In genomic region chr7:135077642-135078041, GRCh38 we compare ENCODE assay signal across 13 cellular contexts.
A peak's percentile ranks its signal among the peaks of the same experiment; 100 is the strongest.
DNase-seq lines count a peak whose midpoint lies in the region; ATAC-seq, FAIRE-seq and TF ChIP-seq lines count a peak whose summit lies in the region.
"Had no signal": no experiment of that assay in that cellular context is flagged by ENCODE, and none has a peak within 500 bp of the region (broad histone marks: within the 10 kb centered on the region; RNA-seq: fewer than 3 reads in every experiment).

No MANE protein-coding gene starts in this region.

- no peak for TF ChIP-seq RAD21 in K562 (CRISPR knock-in tag; conservative IDR thresholded peaks at IDR 0.05 in 1 of 2, IDR thresholded peaks at IDR 0.05 in 1 of 2)

- H2AK5ac ChIP-seq in mesendoderm (ENCODE audit: low read length), result no peak overlapping the region

- no peak for TF ChIP-seq POLR2A in K562 (conservative IDR thresholded peaks at IDR 0.05)

- H2BK5ac ChIP-seq in mesendoderm (ENCODE audit: low read length), result no peak overlapping the region

- H3K56ac ChIP-seq in mesendoderm (ENCODE audit: low read length), result no peak overlapping the region

- H2BK120ac ChIP-seq in mesendoderm (ENCODE audit: low read depth, low read length), result no peak overlapping the region

- 2% methylated on average over 7 of the region's 7 CpGs for WGBS in K562 (ENCODE audit: insufficient coverage, low coverage, missing lambda C conversion rate)
- whole genome bisulfite sequencing in mesendoderm (ENCODE audit: extremely low coverage, insufficient coverage, low lambda C conversion rate), result no CpG with 5 or more reads among the region's 7 CpGs

- no peaks in the 10 kb centered on the region for H4K20me1 ChIP-seq in GM23338 (replicated peaks; ENCODE audit: insufficient read depth)
- H4K20me1 ChIP-seq in K562 (replicated peaks; ENCODE audit: control insufficient read depth, insufficient read depth, low read length), result no peaks in the 10 kb centered on the region
- H4K20me1 ChIP-seq: BLaER1 treated with 17β-estradiol and CSF1 and Interleukin-3, amounts not matched to agents 10 nM and 100 nM had no signal

- H3K9me2 ChIP-seq in GM23338 (ENCODE audit: insufficient read depth), result no peaks in the 10 kb centered on the region

- intact Hi-C loops in K562 (cut with micrococcal nuclease), result no loop called here
- intact Hi-C loops in left cardiac atrium (cut with DNase I), result no loop called here

- H3K79me1 ChIP-seq in mesendoderm (ENCODE audit: low read length), result no peaks in the 10 kb centered on the region

- no peaks in the 10 kb centered on the region for H3K9me3 ChIP-seq in K562 (replicated peaks; ENCODE audit: control insufficient read depth, insufficient read depth, low read depth, low read length)

- in situ Hi-C loops in K562 (cut with MboI), result no loop called here

- ATAC-seq in GM23338, result peak; percentile 48
- peak; percentile 77 for ATAC-seq in K562
- ATAC-seq in left cardiac atrium, result no peak
- no peak for ATAC-seq in T-cell (replicated peaks in 1 of 4)

- BruUV-seq in K562 (replicated peaks; lab: Mats Ljungman, UMichigan), result no TSS peak

- H3K9me1 ChIP-seq in K562 (ENCODE audit: control insufficient read depth, insufficient read depth, low read length), result no peaks in the 10 kb centered on the region

- CTCF ChIA-PET in K562 (lab: Yijun Ruan, JAX; ENCODE audit: low intra/inter-chr PET ratio), result no interaction called here
- CTCF ChIA-PET in activated naive CD4-positive, alpha-beta T cell treated with anti-CD3 and anti-CD28 coated beads, Interleukin-2, amount 10 ng/mL, durations not matched to agents 7 days and 5 days (lab: Charles Lee), result no interaction called here
- CTCF ChIA-PET in T-cell (lab: Charles Lee), result no interaction called here

- H3K9ac ChIP-seq in K562 (ENCODE audit: insufficient read depth in 1 of 2, low read depth in 2 of 2, low read length in 2 of 2) (no peak overlapping the region), mesendoderm (ENCODE audit: low read length) (no peak overlapping the region)
- H3K9ac ChIP-seq: BLaER1 treated with 17β-estradiol and CSF1 and Interleukin-3, amounts not matched to agents 10 nM and 100 nM had no signal

- DNase-seq in GM23338 (ENCODE audit: low spot score) (peak; percentile 51), NCI-H2227 treated with DMSO at 0.1 percent for 48 hours (lab: John Stamatoyannopoulos, UW) (peak; percentile 26), K562 (ENCODE audit: extremely low read depth in 1 of 4, low spot score in 3 of 4) (peak in 1 of 4 experiments; percentile 14), mesendoderm (peak; percentile 24), left cardiac atrium (no peak), T-cell (no peak)
- DNase-seq in activated naive CD4-positive, alpha-beta T cell treated with anti-CD3 and anti-CD28 coated beads, Interleukin-2, amount 10 ng/mL, durations not matched to agents 7 days and 5 days, result no peak
- DNase-seq: 8988T; CD4-positive, CD25-positive, alpha-beta regulatory T cell; DMS53 had no signal

- H3K27me3 Mint-ChIP-seq in GM23338 (ENCODE audit: insufficient read depth, low read depth, poor library complexity) (peaks cover 4% of the 10 kb centered on the region), T-cell (no peaks in the 10 kb centered on the region)
- H3K27me3 Mint-ChIP-seq in activated naive CD4-positive, alpha-beta T cell treated with anti-CD3 and anti-CD28 coated beads, Interleukin-2, amount 10 ng/mL, durations not matched to agents 7 days and 5 days, result no peaks in the 10 kb centered on the region
- H3K27me3 Mint-ChIP-seq: CD4-positive, CD25-positive, alpha-beta regulatory T cell had no signal

- peaks cover 35% of the 10 kb centered on the region for H3K4me1 ChIP-seq in GM23338 (ENCODE audit: insufficient read depth)
- H3K4me1 ChIP-seq in K562 (replicated peaks in 1 of 2; ENCODE audit: control insufficient read depth in 2 of 2, insufficient read depth in 2 of 2, low read length in 2 of 2), result no peaks in the 10 kb centered on the region
- H3K4me1 ChIP-seq in mesendoderm (ENCODE audit: control insufficient read depth, low read depth, low read length), result no peaks in the 10 kb centered on the region
- H3K4me1 ChIP-seq: BLaER1 treated with 17β-estradiol and CSF1 and Interleukin-3, amounts not matched to agents 10 nM and 100 nM had no signal

- H3K4me1 Mint-ChIP-seq in GM23338 (peaks cover 32% of the 10 kb centered on the region), T-cell (no peaks in the 10 kb centered on the region)
- no peaks in the 10 kb centered on the region for H3K4me1 Mint-ChIP-seq in activated naive CD4-positive, alpha-beta T cell treated with anti-CD3 and anti-CD28 coated beads, Interleukin-2, amount 10 ng/mL, durations not matched to agents 7 days and 5 days
- H3K4me1 Mint-ChIP-seq: CD4-positive, CD25-positive, alpha-beta regulatory T cell had no signal

- H3K4me3 Mint-ChIP-seq in GM23338 (peak overlapping the region; percentile 24; the same call in 1 of the 3 replicates), T-cell (no peak overlapping the region)
- H3K4me3 Mint-ChIP-seq in activated naive CD4-positive, alpha-beta T cell treated with anti-CD3 and anti-CD28 coated beads, Interleukin-2, amount 10 ng/mL, durations not matched to agents 7 days and 5 days, result no peak overlapping the region
- H3K4me3 Mint-ChIP-seq: CD4-positive, CD25-positive, alpha-beta regulatory T cell had no signal

- no peak overlapping the region for H4K8ac ChIP-seq in mesendoderm (ENCODE audit: low read depth, low read length)

- H3K4ac ChIP-seq in mesendoderm (ENCODE audit: low read depth, low read length), result no peak overlapping the region

- peak overlapping the region; percentile 69 for H3K27ac Mint-ChIP-seq in GM23338
- H3K27ac Mint-ChIP-seq in activated naive CD4-positive, alpha-beta T cell treated with anti-CD3 and anti-CD28 coated beads, Interleukin-2, amount 10 ng/mL, durations not matched to agents 7 days and 5 days, result no peak overlapping the region
- H3K27ac Mint-ChIP-seq in T-cell, result no peak overlapping the region
- H3K27ac Mint-ChIP-seq: CD4-positive, CD25-positive, alpha-beta regulatory T cell had no signal

- H3K79me2 ChIP-seq in GM23338 (replicated peaks; ENCODE audit: insufficient read depth) (no peaks in the 10 kb centered on the region), K562 (ENCODE audit: control insufficient read depth, insufficient read depth, low read length) (no peaks in the 10 kb centered on the region), mesendoderm (ENCODE audit: control insufficient read depth, insufficient read depth, low read length) (no peaks in the 10 kb centered on the region)

- peak overlapping the region; percentile 21; the same call in 1 of the 2 replicates for H3K4me3 ChIP-seq in GM23338
- H3K4me3 ChIP-seq in K562, result no peak overlapping the region
- no peak overlapping the region for H3K4me3 ChIP-seq in mesendoderm (ENCODE audit: low read length)
- H3K4me3 ChIP-seq: BLaER1 treated with 17β-estradiol and CSF1 and Interleukin-3, amounts not matched to agents 10 nM and 100 nM had no signal

- H2AFZ ChIP-seq in GM23338 (peak overlapping the region; percentile 67), K562 (ENCODE audit: low read depth, low read length) (peak overlapping the region; percentile 65; the same call in 1 of the 2 replicates)

- H3K36me3 ChIP-seq in GM23338 (ENCODE audit: insufficient read depth) (peaks cover 3% of the 10 kb centered on the region; the same call in 1 of the 2 replicates), K562 (ENCODE audit: control insufficient read depth, insufficient read depth, low read length) (no peaks in the 10 kb centered on the region), mesendoderm (ENCODE audit: control insufficient read depth, insufficient read depth, low read length) (no peaks in the 10 kb centered on the region)
- H3K36me3 ChIP-seq: BLaER1 treated with 17β-estradiol and CSF1 and Interleukin-3, amounts not matched to agents 10 nM and 100 nM had no signal

- no peak for TF ChIP-seq CTCF in GM23338 (conservative IDR thresholded peaks at IDR 0.05; ENCODE audit: low read depth in 2 of 2)
- TF ChIP-seq CTCF in K562 (IDR thresholded peaks at IDR 0.05 in 2 of 3, conservative IDR thresholded peaks at IDR 0.05 in 1 of 3; ENCODE audit: insufficient read depth in 2 of 3, low read depth in 1 of 3, low read length in 3 of 3), result no peak

- H3K27ac ChIP-seq in GM23338 (ENCODE audit: low read depth) (peak overlapping the region; percentile 71), K562 (ENCODE audit: extremely low read depth, low read depth, low read length) (no peak overlapping the region), mesendoderm (ENCODE audit: low read depth, low read length) (no peak overlapping the region)
- H3K27ac ChIP-seq: BLaER1 treated with 17β-estradiol and CSF1 and Interleukin-3, amounts not matched to agents 10 nM and 100 nM; HL-60 had no signal

- peak overlapping the region; percentile 40 for H3K4me2 ChIP-seq in GM23338
- H3K4me2 ChIP-seq in K562 (ENCODE audit: insufficient read depth, low read length), result peak overlapping the region; percentile 22
- no peak overlapping the region for H3K4me2 ChIP-seq in mesendoderm (ENCODE audit: low read length)
- H3K4me2 ChIP-seq: BLaER1 treated with 17β-estradiol and CSF1 and Interleukin-3, amounts not matched to agents 10 nM and 100 nM had no signal

- no peak overlapping the region for H4K5ac ChIP-seq in mesendoderm (ENCODE audit: low read length)

- H3K36me3 Mint-ChIP-seq in GM23338 (ENCODE audit: low read depth), result peaks cover 22% of the 10 kb centered on the region
- no peaks in the 10 kb centered on the region for H3K36me3 Mint-ChIP-seq in activated naive CD4-positive, alpha-beta T cell treated with anti-CD3 and anti-CD28 coated beads, Interleukin-2, amount 10 ng/mL, durations not matched to agents 7 days and 5 days
- H3K36me3 Mint-ChIP-seq in T-cell, result no peaks in the 10 kb centered on the region
- H3K36me3 Mint-ChIP-seq: CD4-positive, CD25-positive, alpha-beta regulatory T cell had no signal

- POLR2A ChIA-PET in K562 (lab: Yijun Ruan, JAX) (interaction anchor here (0.6 kb wide), 1 partner anchor 37 kb away, joined by 4 read pairs; no protein-coding TSS in a partner anchor), T-cell (lab: Charles Lee) (no interaction called here)

- no peak overlapping the region for H2BK15ac ChIP-seq in mesendoderm (replicated peaks; ENCODE audit: low read depth)

- TF ChIP-seq EP300 in K562 (IDR thresholded peaks at IDR 0.05; ENCODE audit: low read length), result no peak

- no peak for FAIRE-seq in K562 (lab: Jason Lieb, UNC)
- FAIRE-seq: H54 had no signal

- H3K9me3 Mint-ChIP-seq in GM23338, result peaks cover 25% of the 10 kb centered on the region
- H3K9me3 Mint-ChIP-seq in activated naive CD4-positive, alpha-beta T cell treated with anti-CD3 and anti-CD28 coated beads, Interleukin-2, amount 10 ng/mL, durations not matched to agents 7 days and 5 days, result no peaks in the 10 kb centered on the region
- H3K9me3 Mint-ChIP-seq in T-cell, result no peaks in the 10 kb centered on the region

- H3K18ac ChIP-seq in mesendoderm (ENCODE audit: low read length), result no peak overlapping the region

- no peaks in the 10 kb centered on the region for H3F3A ChIP-seq in GM23338 (replicated peaks; ENCODE audit: low read depth)

- no peak overlapping the region for H3K23ac ChIP-seq in mesendoderm (ENCODE audit: low read length)

- H3K27me3 ChIP-seq in GM23338 (ENCODE audit: insufficient read depth) (no peaks in the 10 kb centered on the region), K562 (ENCODE audit: control insufficient read depth in 2 of 2, insufficient read depth in 2 of 2, low read length in 2 of 2) (no peaks in the 10 kb centered on the region), mesendoderm (ENCODE audit: insufficient read depth, low read length, poor library complexity) (no peaks in the 10 kb centered on the region)
- H3K27me3 ChIP-seq: BLaER1 treated with 17β-estradiol and CSF1 and Interleukin-3, amounts not matched to agents 10 nM and 100 nM had no signal

Comparison
In these comparisons a context has a peak if more than half of its experiments do, and no peak if none do; other contexts are left out.
1. ATAC-seq: peak in GM23338 (single experiment) and K562 (single experiment); none in left cardiac atrium (0 of 2) and T-cell (0 of 4).
2. DNase-seq: peak in GM23338 (single experiment), NCI-H2227 treated with DMSO at 0.1 percent for 48 hours (single experiment) and mesendoderm (single experiment); none in left cardiac atrium (single experiment), activated naive CD4-positive, alpha-beta T cell treated with anti-CD3 and anti-CD28 coated beads, Interleukin-2, amount 10 ng/mL, durations not matched to agents 7 days and 5 days (single experiment) and T-cell (0 of 34).